ENCODE assay signal across 9 cellular contexts in genomic region chr6:11236351-11236750, GRCh38. TPM values are rescaled to one million over a fixed set of nuclear protein-coding genes. Genes with fewer than 3 reads are reported as not detected.
DNase-seq lines count a peak whose midpoint lies in the region; ATAC-seq and TF ChIP-seq lines count a peak whose summit lies in the region.
"Had no signal": no experiment of that assay in that cellular context is flagged by ENCODE, and none has a peak within 500 bp of the region (broad histone marks: within the 10 kb centered on the region; RNA-seq: fewer than 3 reads in every experiment).

No MANE protein-coding gene starts in this region.

- no peaks in the 10 kb centered on the region for H3K36me3 ChIP-seq in IMR-90 (ENCODE audit: control insufficient read depth, insufficient read depth, low read length)

- H3K9me1 ChIP-seq in IMR-90 (ENCODE audit: insufficient read depth, low read length), result peaks cover 4% of the 10 kb centered on the region; the same call in 1 of the 2 replicates

- H3K4ac ChIP-seq in IMR-90 (ENCODE audit: low read depth, low read length), result peak overlapping the region; percentile 22; the same call in 1 of the 2 replicates

- H4K91ac ChIP-seq in IMR-90 (ENCODE audit: insufficient read depth, low read depth, low read length), result no peak overlapping the region

- H3K27me3 Mint-ChIP-seq in activated naive CD8-positive, alpha-beta T cell treated with anti-CD3 and anti-CD28 coated beads, Interleukin-2, amount 50 U/mL, for 24 hours, result no peaks in the 10 kb centered on the region

- CTCF ChIA-PET in IMR-90 (lab: Yijun Ruan, JAX), result no interaction called here

- no peak overlapping the region for H2AK9ac ChIP-seq in IMR-90 (replicated peaks; ENCODE audit: low read depth, low read length, poor library complexity)

- ATAC-seq in GM18868 (IDR thresholded peaks at IDR 0.05; ENCODE audit: unreplicated experiment), result peak; percentile 44
- no peak for ATAC-seq in IMR-90 (ENCODE audit: low read depth)
- peak; percentile 59 for ATAC-seq in activated naive CD8-positive, alpha-beta T cell treated with anti-CD3 and anti-CD28 coated beads, Interleukin-2, amount 50 U/mL, for 24 hours
- no peak for ATAC-seq in HG02588 (IDR thresholded peaks at IDR 0.05; ENCODE audit: unreplicated experiment)

- intact Hi-C loops in IMR-90 (cut with micrococcal nuclease), result no loop called here

- dilution Hi-C loops in IMR-90 (cut with HindIII; ENCODE audit: low sequenced_read_pairs, unreplicated experiment), result no loop called here

- H3K27ac Mint-ChIP-seq in activated naive CD8-positive, alpha-beta T cell treated with anti-CD3 and anti-CD28 coated beads, Interleukin-2, amount 50 U/mL, for 24 hours, result peak overlapping the region; percentile 77

- TF ChIP-seq CTCF in IMR-90 (conservative IDR thresholded peaks at IDR 0.05; ENCODE audit: low read depth, low read length), result no peak

- no peak overlapping the region for H3K4me3 ChIP-seq in IMR-90 (ENCODE audit: insufficient read depth, low read depth, low read length)

- no peak overlapping the region for H3K27ac ChIP-seq in IMR-90 (ENCODE audit: insufficient read depth, low read length)

- H4K5ac ChIP-seq in IMR-90 (ENCODE audit: low read depth, low read length), result no peak overlapping the region

- no peak overlapping the region for H2BK120ac ChIP-seq in IMR-90 (ENCODE audit: low read depth, low read length)

- H4K8ac ChIP-seq in IMR-90 (ENCODE audit: low read depth in 2 of 2, low read length in 2 of 2), result peak overlapping the region in 1 of 2 experiments; percentile 43; a peak in 1 of 4 replicates

- no peak for TF ChIP-seq RAD21 in IMR-90 (IDR thresholded peaks at IDR 0.05; ENCODE audit: low read length)

- H3K9me3 Mint-ChIP-seq in activated naive CD8-positive, alpha-beta T cell treated with anti-CD3 and anti-CD28 coated beads, Interleukin-2, amount 50 U/mL, for 24 hours, result peaks cover 4% of the 10 kb centered on the region
- H3K9me3 Mint-ChIP-seq: mesothelial cell of epicardium had no signal

- H3K56ac ChIP-seq in IMR-90 (ENCODE audit: extremely low read depth, insufficient read depth, low read length), result no peak overlapping the region

- no peak overlapping the region for H3K4me3 Mint-ChIP-seq in activated naive CD8-positive, alpha-beta T cell treated with anti-CD3 and anti-CD28 coated beads, Interleukin-2, amount 50 U/mL, for 24 hours
- H3K4me3 Mint-ChIP-seq: mesothelial cell of epicardium had no signal

- no peaks in the 10 kb centered on the region for H3K27me3 ChIP-seq in IMR-90 (ENCODE audit: control insufficient read depth, insufficient read depth, low read length)

- peaks cover 55% of the 10 kb centered on the region for H3K4me1 Mint-ChIP-seq in activated naive CD8-positive, alpha-beta T cell treated with anti-CD3 and anti-CD28 coated beads, Interleukin-2, amount 50 U/mL, for 24 hours

- H2BK20ac ChIP-seq in IMR-90 (ENCODE audit: low read depth, low read length), result peak overlapping the region; percentile 28; the same call in 1 of the 2 replicates

- peaks cover 6% of the 10 kb centered on the region; the same call in 1 of the 2 replicates for H4K20me1 ChIP-seq in IMR-90 (ENCODE audit: insufficient read depth, low read length)

- H3K79me1 ChIP-seq in IMR-90 (ENCODE audit: low read depth in 1 of 2, low read length in 2 of 2), result peaks cover 0 to 3% of the 10 kb centered on the region in 2 experiments; a peak in 1 of 4 replicates

- WGBS in IMR-90 (ENCODE audit: extremely low coverage in 2 of 2, insufficient read length in 1 of 2), 2 experiments, result no CpG with 5 or more reads among the region's 3 CpGs

- peak overlapping the region; percentile 55; the same call in 1 of the 2 replicates for H3K14ac ChIP-seq in IMR-90 (replicated peaks; ENCODE audit: low read depth, low read length)

- H3K9ac ChIP-seq in IMR-90 (ENCODE audit: low read depth, low read length), result no peak overlapping the region

- DNase-seq in IMR-90, result no peak
- peak; percentile 14 for DNase-seq in activated naive CD8-positive, alpha-beta T cell treated with anti-CD3 and anti-CD28 coated beads, Interleukin-2, amount 50 U/mL, for 24 hours
- peak; percentile 86 for DNase-seq in renal cortical epithelial cell (ENCODE audit: low read depth)
- DNase-seq in NCI-H146 (lab: John Stamatoyannopoulos, UW), result no peak
- DNase-seq in NCI-H2171 treated with DMSO at 0.1 percent for 48 hours (lab: John Stamatoyannopoulos, UW), result no peak
- DNase-seq in NCI-H1436 treated with DMSO at 0.1 percent for 48 hours (lab: John Stamatoyannopoulos, UW), result no peak

- H3K4me1 ChIP-seq in IMR-90 (ENCODE audit: control insufficient read depth, insufficient read depth, low read length), result peaks cover 7% of the 10 kb centered on the region

- in situ Hi-C loops in IMR-90 (cut with MboI; ENCODE audit: low sequenced_read_pairs), result loop anchor here (10.0 kb wide), 1 partner anchor 258 kb away; no protein-coding TSS in a partner anchor

- H2BK15ac ChIP-seq in IMR-90 (ENCODE audit: low read depth, low read length), result no peak overlapping the region; the same call in 2 of the 3 replicates

- H2AFZ ChIP-seq in IMR-90 (replicated peaks; ENCODE audit: low read length, poor library complexity), result peak overlapping the region; percentile 73

- POLR2A ChIA-PET in IMR-90 (lab: Charles Lee; ENCODE audit: unreplicated experiment), result no interaction called here

- H2AK5ac ChIP-seq in IMR-90 (ENCODE audit: low read depth, low read length), result peak overlapping the region; percentile 1; the same call in 1 of the 2 replicates

- H2BK5ac ChIP-seq in IMR-90 (ENCODE audit: low read depth, low read length, poor library complexity, severe bottlenecking), result no peak overlapping the region

- no peak overlapping the region for H3K4me2 ChIP-seq in IMR-90 (ENCODE audit: low read depth, low read length)

- H3K36me3 Mint-ChIP-seq in activated naive CD8-positive, alpha-beta T cell treated with anti-CD3 and anti-CD28 coated beads, Interleukin-2, amount 50 U/mL, for 24 hours (ENCODE audit: low read depth), result peaks cover 11% of the 10 kb centered on the region
- H3K36me3 Mint-ChIP-seq: mesothelial cell of epicardium had no signal

- no peaks in the 10 kb centered on the region for H3K9me3 ChIP-seq in IMR-90 (ENCODE audit: control insufficient read depth, insufficient read depth, low read length)

- BruUV-seq in IMR-90 (replicated peaks; lab: Mats Ljungman, UMichigan), result no TSS peak

- peak overlapping the region; percentile 37; the same call in 1 of the 2 replicates for H3K23ac ChIP-seq in IMR-90 (ENCODE audit: low read depth, low read length)

- TF ChIP-seq POLR2A in IMR-90 (IDR thresholded peaks at IDR 0.05; ENCODE audit: low read depth, low read length), result no peak

- H3K18ac ChIP-seq in IMR-90 (ENCODE audit: low read depth, low read length), result no peak overlapping the region

TF ChIP-seq in IMR-90, 13 proteins besides CTCF, POLR2A, EP300 and RAD21:
- TF ChIP-seq CHD1 (IDR thresholded peaks at IDR 0.05; ENCODE audit: low read depth, low read length) (no peak), MAZ (IDR thresholded peaks at IDR 0.05; ENCODE audit: borderline replicate concordance, low read depth, low read length) (no peak), SMC3 (IDR thresholded peaks at IDR 0.05; ENCODE audit: low read depth, low read length) (no peak)
- TF ChIP-seq, protein P1, sequence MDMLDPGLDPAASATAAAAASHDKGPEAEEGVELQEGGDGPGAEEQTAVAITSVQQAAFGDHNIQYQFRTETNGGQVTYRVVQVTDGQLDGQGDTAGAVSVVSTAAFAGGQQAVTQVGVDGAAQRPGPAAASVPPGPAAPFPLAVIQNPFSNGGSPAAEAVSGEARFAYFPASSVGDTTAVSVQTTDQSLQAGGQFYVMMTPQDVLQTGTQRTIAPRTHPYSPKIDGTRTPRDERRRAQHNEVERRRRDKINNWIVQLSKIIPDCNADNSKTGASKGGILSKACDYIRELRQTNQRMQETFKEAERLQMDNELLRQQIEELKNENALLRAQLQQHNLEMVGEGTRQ (IDR thresholded peaks at IDR 0.05; ENCODE audit: low read depth, low read length), result peak; percentile 48; the same call in 1 of the 2 replicates

RNA-seq across cellular contexts. Expression of gene NEDD9, which starts 3.9 kb away (rescaled TPM):
- total RNA-seq in IMR-90 (2012; rRNA removed) (16.5 and 16.7 TPM in 2 replicates), renal cortical epithelial cell (86.7 and 131 TPM in 2 replicates)
- polyA plus RNA-seq in IMR-90 (2012; rRNA removed), result 7.6 and 8.2 TPM in 2 replicates
- 5.4 and 7.2 TPM in 2 replicates for polyA plus RNA-seq in IMR-90 (2012; cell fraction: cytosol; rRNA removed)
- polyA plus RNA-seq in IMR-90 (2012; cell fraction: nucleus; rRNA removed; ENCODE audit: low replicate concordance), result 9.9 and 17.1 TPM in 2 replicates

Comparison
In these comparisons a context has a peak if more than half of its experiments do, and no peak if none do; other contexts are left out.
1. ATAC-seq: peak in GM18868 (single experiment) and activated naive CD8-positive, alpha-beta T cell treated with anti-CD3 and anti-CD28 coated beads, Interleukin-2, amount 50 U/mL, for 24 hours (single experiment); none in IMR-90 (single experiment) and HG02588 (single experiment).
2. DNase-seq: peak in activated naive CD8-positive, alpha-beta T cell treated with anti-CD3 and anti-CD28 coated beads, Interleukin-2, amount 50 U/mL, for 24 hours (single experiment) and renal cortical epithelial cell (single experiment); none in IMR-90 (single experiment), NCI-H146 (single experiment), NCI-H2171 treated with DMSO at 0.1 percent for 48 hours (single experiment) and NCI-H1436 treated with DMSO at 0.1 percent for 48 hours (single experiment).